ENCODE assay signal across 8 cellular contexts in the genomic region with DNA sequence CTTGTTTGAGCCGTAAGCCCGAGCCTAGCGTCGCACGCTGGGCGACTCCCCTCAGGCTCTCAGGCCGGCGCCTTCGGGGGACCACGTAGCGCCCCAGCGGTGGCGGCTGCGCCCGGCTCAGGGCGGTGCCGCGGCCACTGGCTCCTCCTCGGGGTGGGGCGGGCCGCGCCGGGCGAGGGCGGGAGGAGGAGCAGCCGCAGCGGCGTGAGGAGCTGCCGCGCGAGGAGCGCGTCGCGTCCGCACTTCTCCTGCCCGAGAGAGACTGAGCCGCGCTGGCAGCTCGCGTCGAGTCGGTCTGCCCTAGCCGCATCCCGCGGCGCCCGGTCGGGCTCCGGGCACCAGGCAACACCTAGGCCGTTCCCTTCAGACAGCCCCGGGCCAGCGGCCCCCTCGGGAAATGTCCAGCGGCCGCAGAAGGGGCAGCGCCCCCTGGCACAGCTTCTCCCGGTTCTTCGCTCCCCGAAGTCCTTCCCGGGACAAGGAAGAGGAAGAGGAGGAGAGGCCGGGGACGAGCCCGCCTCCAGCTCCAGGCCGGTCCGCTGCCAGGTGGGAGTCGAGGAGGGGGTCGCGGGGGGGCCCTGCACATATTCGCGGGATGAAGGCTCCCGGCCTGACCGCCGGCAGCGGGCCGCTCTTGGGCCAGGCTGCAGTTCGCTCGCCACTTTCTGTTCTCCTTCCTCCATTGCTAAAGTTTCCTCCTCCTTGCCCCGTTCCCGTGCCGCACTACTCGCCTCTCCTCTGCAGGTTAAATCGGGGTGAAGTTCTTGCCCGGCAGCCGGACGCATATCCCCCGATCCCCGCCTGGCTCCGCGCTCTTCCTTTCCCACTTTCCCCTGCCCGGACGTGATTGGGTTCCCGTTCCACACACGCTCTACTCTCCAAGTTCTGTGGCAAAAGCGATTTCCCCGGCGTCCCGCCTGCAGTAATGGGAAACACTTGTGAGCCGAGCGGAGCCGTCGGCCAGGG. TPM values are rescaled to one million over a fixed set of nuclear protein-coding genes. Genes with fewer than 3 reads are reported as not detected.
DNase-seq lines count a peak whose midpoint lies in the region; ATAC-seq and TF ChIP-seq lines count a peak whose summit lies in the region.

A gene (plus strand): TSS at position 202 of the 966 bp plus-strand sequence. CDS start 196 bp downstream, at position 398.

- H3K9me3 ChIP-seq in prostate gland (no peaks in the 10 kb centered on the region), upper lobe of right lung (no peaks in the 10 kb centered on the region)

- H3K27me3 ChIP-seq in prostate gland (replicated peaks; ENCODE audit: insufficient read depth), result no peaks in the 10 kb centered on the region
- H3K27me3 ChIP-seq in upper lobe of right lung, result no peaks in the 10 kb centered on the region

- TF ChIP-seq POLR2A in NB4 (IDR thresholded peaks at IDR 0.05; ENCODE audit: extremely low read depth, insufficient read length) (peak; percentile 58), prostate gland (IDR thresholded peaks at IDR 0.05) (peak; percentile 88)

- DNase-seq in NB4 (ENCODE audit: low read depth) (peak; percentile 90), T-helper 1 cell (peak; percentile 60 to 89 (median 71)), amniotic epithelial cell (ENCODE audit: low read depth) (peak; percentile 68), left cardiac atrium (peak; percentile 89), prostate gland (ENCODE audit: low spot score) (peak; percentile 81), upper lobe of right lung (peak; percentile 93)

- WGBS in prostate gland, result under 1% methylated on average over 102 of the region's 102 CpGs

- H3K4me1 ChIP-seq in prostate gland (replicated peaks) (no peaks in the 10 kb centered on the region), upper lobe of right lung (peaks cover 8% of the 10 kb centered on the region)

- ATAC-seq in HG02588 (IDR thresholded peaks at IDR 0.05; ENCODE audit: unreplicated experiment), result peak; percentile 99
- peak; percentile 97 to 99 for ATAC-seq in left cardiac atrium
- peak; percentile 99 for ATAC-seq in upper lobe of right lung

- no peaks in the 10 kb centered on the region for H3K36me3 ChIP-seq in prostate gland
- no peaks in the 10 kb centered on the region for H3K36me3 ChIP-seq in upper lobe of right lung

- H3K27ac ChIP-seq in prostate gland (peak within 1 kb of the TSS; percentile 79 to 85), upper lobe of right lung (peak within 1 kb of the TSS; percentile 80)

- TF ChIP-seq CTCF in GM12875 (IDR thresholded peaks at IDR 0.05; ENCODE audit: borderline replicate concordance, insufficient read depth, low read depth, low read length) (no peak), NB4 (IDR thresholded peaks at IDR 0.05; ENCODE audit: low read depth, low read length) (no peak), prostate gland (IDR thresholded peaks at IDR 0.05) (no peak), upper lobe of right lung (IDR thresholded peaks at IDR 0.05) (peak; percentile 29)

- intact Hi-C loops in left cardiac atrium (cut with DNase I), result loop anchor here in 1 of 2 donors (2.0 kb wide), 1 partner anchor 151 kb away; a partner anchor contains a TSS
- intact Hi-C loops in prostate gland (cut with DNase I), result loop anchor here (5.0 kb wide), 1 partner anchor 150 kb away; a partner anchor contains a TSS
- intact Hi-C loops in upper lobe of right lung (cut with DNase I), result no loop called here

- H3K4me3 ChIP-seq in GM12875 (ENCODE audit: low read depth, low read length), result peak within 1 kb of the TSS; percentile 73
- H3K4me3 ChIP-seq in NB4 (ENCODE audit: low read depth, low read length), result peak within 1 kb of the TSS; percentile 72
- H3K4me3 ChIP-seq in prostate gland, result peak within 1 kb of the TSS; percentile 55 to 81
- H3K4me3 ChIP-seq in upper lobe of right lung, result peak within 1 kb of the TSS; percentile 83

RNA-seq across cellular contexts. Expression of the gene that starts here (rescaled TPM):
- total RNA-seq in left cardiac atrium (10 to 100 TPM; 18.3 to 23.9 TPM), prostate gland (10 to 100 TPM; 22.0 to 23.5 TPM), upper lobe of right lung (25.5 TPM)

Comparison
In these comparisons a context has a peak if more than half of its experiments do, and no peak if none do; other contexts are left out.
1. Peak in every context shown above with its lines: DNase-seq, ATAC-seq, H3K4me3 ChIP-seq and H3K27ac ChIP-seq.